In genomic region chr22:22908941-22909604, GRCh38 we compare ENCODE assay signal across 20 cellular contexts. TPM values are rescaled to one million over a fixed set of nuclear protein-coding genes. Genes with fewer than 3 reads are reported as not detected.
DNase-seq lines count a peak whose midpoint lies in the region; ATAC-seq, FAIRE-seq and TF ChIP-seq lines count a peak whose summit lies in the region.
"Had no signal": no experiment of that assay in that cellular context is flagged by ENCODE, and none has a peak within 500 bp of the region (broad histone marks: within the 10 kb centered on the region; RNA-seq: fewer than 3 reads in every experiment).

No MANE protein-coding gene starts in this region.

- H3K27ac Mint-ChIP-seq in stimulated activated memory B cell treated with anti-CD40 and anti-IgM and Interleukin-4, amounts not matched to agents 10 μg/mL and 1 μg/mL and 100 μg/mL, for 72 hours = peak overlapping the region; percentile 69
- H3K27ac Mint-ChIP-seq: CD8-positive, alpha-beta T cell had no signal

- H3K4me2 ChIP-seq in BLaER1 treated with 17β-estradiol and CSF1 and Interleukin-3, amounts not matched to agents 10 nM and 100 nM = peak overlapping the region; percentile 70 to 94 (median 80)
- H3K4me2 ChIP-seq in SU-DHL-6 (ENCODE audit: low read depth, low read length, poor library complexity, severe bottlenecking) = no peak overlapping the region

- H3K9ac ChIP-seq in BLaER1 treated with 17β-estradiol and CSF1 and Interleukin-3, amounts not matched to agents 10 nM and 100 nM = no peak overlapping the region
- no peak overlapping the region for H3K9ac ChIP-seq in SU-DHL-6 (ENCODE audit: low read length)
- no peak overlapping the region for H3K9ac ChIP-seq in kidney (ENCODE audit: low read length in 2 of 2)
- H3K9ac ChIP-seq: GM23248 had no signal

- H3K4me1 Mint-ChIP-seq in stimulated activated memory B cell treated with anti-CD40 and anti-IgM and Interleukin-4, amounts not matched to agents 10 μg/mL and 1 μg/mL and 100 μg/mL, for 72 hours = peaks cover 52% of the 10 kb centered on the region

- whole genome bisulfite sequencing in thyroid gland, 2 donors = 83 to 87% methylated on average over 6 of the region's 6 CpGs

- H3K9me3 ChIP-seq in BLaER1 treated with 17β-estradiol and CSF1 and Interleukin-3, amounts not matched to agents 10 nM and 100 nM (replicated peaks in 1 of 11) = no peaks in the 10 kb centered on the region
- no peaks in the 10 kb centered on the region for H3K9me3 ChIP-seq in SU-DHL-6 (ENCODE audit: insufficient read depth, low read length)
- H3K9me3 ChIP-seq in kidney (ENCODE audit: control insufficient read depth in 1 of 2, low read length in 2 of 2) = no peaks in the 10 kb centered on the region
- H3K9me3 ChIP-seq in thyroid gland = no peaks in the 10 kb centered on the region

- TF ChIP-seq CTCF in SU-DHL-6 (IDR thresholded peaks at IDR 0.05; ENCODE audit: insufficient read depth, low read length, poor library complexity, severe bottlenecking) = no peak
- TF ChIP-seq CTCF in kidney (IDR thresholded peaks at IDR 0.05; ENCODE audit: borderline replicate concordance, extremely low read depth, insufficient read depth) = no peak
- TF ChIP-seq CTCF in thyroid gland (IDR thresholded peaks at IDR 0.05) = no peak

- H2AFZ ChIP-seq in SU-DHL-6 (ENCODE audit: low read depth, low read length, severe bottlenecking) = no peak overlapping the region
- H2AFZ ChIP-seq: GM23248 had no signal

- no peaks in the 10 kb centered on the region for H3K36me3 ChIP-seq in BLaER1 treated with 17β-estradiol and CSF1 and Interleukin-3, amounts not matched to agents 10 nM and 100 nM
- H3K36me3 ChIP-seq in SU-DHL-6 (ENCODE audit: low read length) = no peaks in the 10 kb centered on the region
- H3K36me3 ChIP-seq in kidney (ENCODE audit: control insufficient read depth in 1 of 2, insufficient read depth in 2 of 2, low read length in 2 of 2) = no peaks in the 10 kb centered on the region
- no peaks in the 10 kb centered on the region for H3K36me3 ChIP-seq in thyroid gland

- H3K4me3 ChIP-seq in BLaER1 treated with 17β-estradiol and CSF1 and Interleukin-3, amounts not matched to agents 10 nM and 100 nM = no peak overlapping the region
- H3K4me3 ChIP-seq in SU-DHL-6 (ENCODE audit: insufficient read depth, low read length, poor library complexity, severe bottlenecking) = no peak overlapping the region
- no peak overlapping the region for H3K4me3 ChIP-seq in kidney (ENCODE audit: low read length in 2 of 2)
- no peak overlapping the region for H3K4me3 ChIP-seq in thyroid gland (replicated peaks in 1 of 3)
- H3K4me3 ChIP-seq: GM23248 had no signal

- no peak for TF ChIP-seq POLR2A in thyroid gland (IDR thresholded peaks at IDR 0.05)

- peak; percentile 4 for DNase-seq in kidney
- DNase-seq in thyroid gland = no peak
- DNase-seq in HEK293T (ENCODE audit: extremely low spot score) = no peak
- DNase-seq: ACHN; CD8-positive, alpha-beta T cell; COR-L47; DMS153; GF-D8; GM23248; H7 had no signal

- no peak overlapping the region for H3K4me3 Mint-ChIP-seq in stimulated activated memory B cell treated with anti-CD40 and anti-IgM and Interleukin-4, amounts not matched to agents 10 μg/mL and 1 μg/mL and 100 μg/mL, for 72 hours
- H3K4me3 Mint-ChIP-seq: CD14-positive monocyte; CD8-positive, alpha-beta T cell had no signal

- intact Hi-C loops in kidney (cut with DNase I) = no loop called here
- intact Hi-C loops in thyroid gland (cut with DNase I) = no loop called here

- peaks cover 12% of the 10 kb centered on the region for H3K36me3 Mint-ChIP-seq in stimulated activated memory B cell treated with anti-CD40 and anti-IgM and Interleukin-4, amounts not matched to agents 10 μg/mL and 1 μg/mL and 100 μg/mL, for 72 hours
- H3K36me3 Mint-ChIP-seq: CD14-positive monocyte; CD8-positive, alpha-beta T cell; IgD-negative memory B cell had no signal

- no peaks in the 10 kb centered on the region for H4K20me1 ChIP-seq in BLaER1 treated with 17β-estradiol and CSF1 and Interleukin-3, amounts not matched to agents 10 nM and 100 nM
- no peaks in the 10 kb centered on the region for H4K20me1 ChIP-seq in SU-DHL-6 (ENCODE audit: low read depth, low read length)

- POLR2A ChIA-PET in HEK293T (lab: Yijun Ruan, JAX) = no interaction called here

- H3K27me3 ChIP-seq in BLaER1 treated with 17β-estradiol and CSF1 and Interleukin-3, amounts not matched to agents 10 nM and 100 nM = no peaks in the 10 kb centered on the region
- H3K27me3 ChIP-seq in SU-DHL-6 (ENCODE audit: low read length) (no peaks in the 10 kb centered on the region), thyroid gland (no peaks in the 10 kb centered on the region)

- H3K9me2 ChIP-seq in SU-DHL-6 (replicated peaks; ENCODE audit: insufficient read depth, low read length) = no peaks in the 10 kb centered on the region

- peaks cover 50% of the 10 kb centered on the region for H3F3A ChIP-seq in SU-DHL-6 (ENCODE audit: insufficient read depth)

- no peaks in the 10 kb centered on the region for H3K27me3 Mint-ChIP-seq in stimulated activated memory B cell treated with anti-CD40 and anti-IgM and Interleukin-4, amounts not matched to agents 10 μg/mL and 1 μg/mL and 100 μg/mL, for 72 hours

- 0 out of 2 replicates have a peak, but pooled peaks cover 5% of the 10 kb centered on the region for H3K79me2 ChIP-seq in SU-DHL-6 (ENCODE audit: insufficient read depth, low read length)

- peaks cover 40 to 81% (median 65%) of the 10 kb centered on the region in 10 experiments for H3K4me1 ChIP-seq in BLaER1 treated with 17β-estradiol and CSF1 and Interleukin-3, amounts not matched to agents 10 nM and 100 nM
- H3K4me1 ChIP-seq in kidney (ENCODE audit: control insufficient read depth in 1 of 2, insufficient read depth in 1 of 2, low read depth in 1 of 2, low read length in 2 of 2) = no peaks in the 10 kb centered on the region
- no peaks in the 10 kb centered on the region for H3K4me1 ChIP-seq in thyroid gland

- no peak for ATAC-seq in stimulated activated memory B cell treated with anti-CD40 and anti-IgM and Interleukin-4, amounts not matched to agents 10 μg/mL and 1 μg/mL and 100 μg/mL, for 72 hours
- ATAC-seq in HG02763 (IDR thresholded peaks at IDR 0.05; ENCODE audit: unreplicated experiment) = no peak
- no peak for ATAC-seq in HG02610 (IDR thresholded peaks at IDR 0.05; ENCODE audit: unreplicated experiment)
- ATAC-seq: CD8-positive, alpha-beta T cell had no signal

- FAIRE-seq in kidney (lab: Jason Lieb, UNC) = no peak
- FAIRE-seq: D721Med had no signal

- no peaks in the 10 kb centered on the region for H3K9me3 Mint-ChIP-seq in stimulated activated memory B cell treated with anti-CD40 and anti-IgM and Interleukin-4, amounts not matched to agents 10 μg/mL and 1 μg/mL and 100 μg/mL, for 72 hours
- H3K9me3 Mint-ChIP-seq: CD8-positive, alpha-beta T cell; IgD-negative memory B cell had no signal

- CTCF ChIA-PET in HEK293T (lab: Yijun Ruan, JAX) = interaction anchor here (0.6 kb wide), 2 partner anchors 160 to 234 kb away, joined by 3 to 6 read pairs; no protein-coding TSS in a partner anchor

- H3K27ac ChIP-seq in BLaER1 treated with 17β-estradiol and CSF1 and Interleukin-3, amounts not matched to agents 10 nM and 100 nM = peak overlapping the region in 3 of 11 experiments; percentile 30 to 63 (median 49); a peak in 4 of 22 replicates
- H3K27ac ChIP-seq in SU-DHL-6 (ENCODE audit: low read depth, low read length) = peak overlapping the region; percentile 70
- no peak overlapping the region for H3K27ac ChIP-seq in kidney (ENCODE audit: low read depth in 2 of 2, low read length in 2 of 2)
- H3K27ac ChIP-seq in thyroid gland = no peak overlapping the region
- H3K27ac ChIP-seq: GM23248 had no signal

TF ChIP-seq in HEK293T, 16 proteins besides CTCF, POLR2A, EP300 and RAD21:
- TF ChIP-seq ARNT (IDR thresholded peaks at IDR 0.05) (no peak), CTBP1 (IDR thresholded peaks at IDR 0.05; ENCODE audit: borderline replicate concordance) (no peak), HDGF (IDR thresholded peaks at IDR 0.05; ENCODE audit: borderline replicate concordance) (no peak), FOXA1 (IDR thresholded peaks at IDR 0.05) (no peak), SUZ12 (IDR thresholded peaks at IDR 0.05) (no peak), BHLHE40 (IDR thresholded peaks at IDR 0.05; ENCODE audit: borderline replicate concordance) (no peak), L3MBTL2 (conservative IDR thresholded peaks at IDR 0.05) (no peak)

RNA-seq across cellular contexts. Expression of gene IGLL5, which starts 21.5 kb away (rescaled TPM):
- total RNA-seq in kidney (103 TPM), thyroid gland (10 to 100 TPM in 1 of 4 donors, 1 to 10 TPM in 1, not detected in 2; 1.8 to 15.7 TPM)
- polyA plus RNA-seq in kidney (ENCODE audit: insufficient read depth, low read depth, low replicate concordance) = 1.9 TPM
- total RNA-seq: A172, GM23248, H7, HT1080 had no signal
- polyA plus RNA-seq: GM23248 had no signal
